15 cellular contexts compared by ENCODE assay signal in the genomic region with DNA sequence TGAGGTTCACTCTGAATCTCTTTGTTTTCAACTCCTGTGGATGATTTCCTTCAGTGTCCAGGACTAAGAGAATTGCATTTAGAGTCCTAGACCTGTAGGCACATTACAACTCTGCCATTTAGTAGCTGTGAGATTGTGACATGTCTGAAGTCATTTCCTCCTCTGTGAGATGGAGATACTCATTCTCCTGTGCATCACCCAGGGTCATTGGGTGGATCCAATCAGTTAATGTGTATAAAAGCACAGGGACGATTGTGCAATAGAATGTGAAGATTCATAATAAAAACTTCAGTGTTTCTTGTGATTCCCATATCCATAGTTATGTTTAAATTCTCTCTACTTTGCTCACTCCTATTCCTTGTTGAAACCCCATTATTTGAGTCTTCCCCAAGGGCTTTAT.
DNase-seq lines count a peak whose midpoint lies in the region; ATAC-seq and TF ChIP-seq lines count a peak whose summit lies in the region.
"Had no signal": no experiment of that assay in that cellular context is flagged by ENCODE, and none has a peak within 500 bp of the region (broad histone marks: within the 10 kb centered on the region; RNA-seq: fewer than 3 reads in every experiment).

No MANE protein-coding gene starts in this region.

- peak; percentile 92 for ATAC-seq in natural killer cell treated with Interleukin-12 subunit alpha and Interleukin-12 subunit beta and Interleukin-15 and Interleukin-18, amount 100 ng/mL, for 72 hours
- ATAC-seq in natural killer cell = no peak
- no peak for ATAC-seq in GM18520 (IDR thresholded peaks at IDR 0.05; ENCODE audit: unreplicated experiment)
- ATAC-seq: upper lobe of right lung had no signal

- no peaks in the 10 kb centered on the region for H3K9me3 Mint-ChIP-seq in natural killer cell treated with Interleukin-12 subunit alpha and Interleukin-12 subunit beta and Interleukin-15 and Interleukin-18, amount 100 ng/mL, for 72 hours
- no peaks in the 10 kb centered on the region for H3K9me3 Mint-ChIP-seq in natural killer cell

- H3K4me3 ChIP-seq in fibroblast of mammary gland (ENCODE audit: control insufficient read depth, low read depth, low read length) (no peak overlapping the region), coronary artery (no peak overlapping the region)
- H3K4me3 ChIP-seq: dorsolateral prefrontal cortex, upper lobe of right lung had no signal

- H3K27me3 Mint-ChIP-seq in natural killer cell treated with Interleukin-12 subunit alpha and Interleukin-12 subunit beta and Interleukin-15 and Interleukin-18, amount 100 ng/mL, for 72 hours = no peaks in the 10 kb centered on the region
- H3K27me3 Mint-ChIP-seq in natural killer cell (ENCODE audit: low read depth in 2 of 2) = no peaks in the 10 kb centered on the region
- H3K27me3 Mint-ChIP-seq: B cell had no signal

- no peak overlapping the region for H3K4me3 Mint-ChIP-seq in natural killer cell treated with Interleukin-12 subunit alpha and Interleukin-12 subunit beta and Interleukin-15 and Interleukin-18, amount 100 ng/mL, for 72 hours
- no peak overlapping the region for H3K4me3 Mint-ChIP-seq in natural killer cell
- H3K4me3 Mint-ChIP-seq: B cell had no signal

- TF ChIP-seq CTCF in natural killer cell (IDR thresholded peaks at IDR 0.05) (no peak), fibroblast of mammary gland (conservative IDR thresholded peaks at IDR 0.05; ENCODE audit: control insufficient read depth, insufficient read depth, low read depth, low read length) (no peak), coronary artery (IDR thresholded peaks at IDR 0.05) (no peak)

- no peak for DNase-seq in natural killer cell treated with Interleukin-12 subunit alpha and Interleukin-12 subunit beta and Interleukin-15 and Interleukin-18, amount 100 ng/mL, for 72 hours (ENCODE audit: low spot score)
- DNase-seq in natural killer cell (no peak), OCI-M1 (lab: John Stamatoyannopoulos, UW) (peak; percentile 28), fibroblast of mammary gland (ENCODE audit: low read depth) (peak; percentile 81), SHP77 treated with DMSO at 0.1 percent for 48 hours (lab: John Stamatoyannopoulos, UW) (no peak), coronary artery (ENCODE audit: low spot score) (no peak), activated gamma-delta T cell (lab: John Stamatoyannopoulos, UW) (no peak)
- DNase-seq: activated CD4-positive, alpha-beta T cell treated with anti-CD3 and anti-CD28 coated beads for 4 hours; activated T-cell treated with anti-CD3 and anti-CD28 coated beads, Interleukin-2, amount 50 U/mL, for 48 hours; dorsolateral prefrontal cortex; MM.1S; stimulated activated CD4-positive, alpha-beta T cell treated with anti-CD3 and anti-CD28 coated beads, Interleukin-2, amount 100 ng/mL, for 24 hours; upper lobe of right lung had no signal

- intact Hi-C loops in natural killer cell (cut with micrococcal nuclease) = no loop called here

- no peak overlapping the region for H3K27ac ChIP-seq in coronary artery
- H3K27ac ChIP-seq: dorsolateral prefrontal cortex, upper lobe of right lung had no signal

- H3K4me1 Mint-ChIP-seq in natural killer cell treated with Interleukin-12 subunit alpha and Interleukin-12 subunit beta and Interleukin-15 and Interleukin-18, amount 100 ng/mL, for 72 hours (ENCODE audit: low read depth in 2 of 2) = peaks cover 40 to 55% of the 10 kb centered on the region in 2 donors
- peaks cover 36 to 42% of the 10 kb centered on the region in 2 donors for H3K4me1 Mint-ChIP-seq in natural killer cell

- H3K27ac Mint-ChIP-seq in natural killer cell treated with Interleukin-12 subunit alpha and Interleukin-12 subunit beta and Interleukin-15 and Interleukin-18, amount 100 ng/mL, for 72 hours = peak overlapping the region; percentile 52 to 80
- peak overlapping the region in 1 of 2 donors; percentile 8 for H3K27ac Mint-ChIP-seq in natural killer cell
- H3K27ac Mint-ChIP-seq: B cell had no signal

- no peaks in the 10 kb centered on the region for H3K36me3 Mint-ChIP-seq in natural killer cell treated with Interleukin-12 subunit alpha and Interleukin-12 subunit beta and Interleukin-15 and Interleukin-18, amount 100 ng/mL, for 72 hours
- no peaks in the 10 kb centered on the region for H3K36me3 Mint-ChIP-seq in natural killer cell

Comparison
In these comparisons a context has a peak if more than half of its experiments do, and no peak if none do; other contexts are left out.
1. ATAC-seq: peak in natural killer cell treated with Interleukin-12 subunit alpha and Interleukin-12 subunit beta and Interleukin-15 and Interleukin-18, amount 100 ng/mL, for 72 hours (2 of 2); none in natural killer cell (0 of 3) and GM18520 (single experiment).
2. DNase-seq: peak in OCI-M1 (single experiment) and fibroblast of mammary gland (single experiment); none in natural killer cell treated with Interleukin-12 subunit alpha and Interleukin-12 subunit beta and Interleukin-15 and Interleukin-18, amount 100 ng/mL, for 72 hours (single experiment), natural killer cell (single experiment), SHP77 treated with DMSO at 0.1 percent for 48 hours (single experiment), coronary artery (single experiment) and activated gamma-delta T cell (single experiment).